ENCODE assay signal across 22 cellular contexts in genomic region chr10:132314336-132314735, GRCh38.
"Had no signal": no experiment of that assay in that cellular context is flagged by ENCODE, and none has a peak within 500 bp of the region (broad histone marks: within the 10 kb centered on the region; RNA-seq: fewer than 3 reads in every experiment).

No MANE protein-coding gene starts in this region.

- H3K36me3 ChIP-seq: colonic mucosa, esophagus muscularis mucosa, gastroesophageal sphincter, heart left ventricle, left lung, lower lobe of right lung had no signal

- H3K9me3 Mint-ChIP-seq: effector memory CD8-positive, alpha-beta T cell had no signal

- H3K4me3 ChIP-seq: colonic mucosa, esophagus muscularis mucosa, gastroesophageal sphincter, heart left ventricle, left lung, lower lobe of right lung had no signal

- H3K27ac Mint-ChIP-seq: effector memory CD8-positive, alpha-beta T cell; memory B cell; naive thymus-derived CD4-positive, alpha-beta T cell had no signal

- H3K4me3 Mint-ChIP-seq: dendritic cell treated with granulocyte-macrophage colony-stimulating factor and Interleukin-4, amounts not matched to agents 40 ng/mL and 50 ng/mL, for 4 days; effector memory CD8-positive, alpha-beta T cell; memory B cell; naive thymus-derived CD4-positive, alpha-beta T cell had no signal

- ATAC-seq: effector memory CD8-positive, alpha-beta T cell; foreskin keratinocyte; gastroesophageal sphincter; heart left ventricle; left cardiac atrium; left lung; left ventricle myocardium superior; lower lobe of right lung; naive thymus-derived CD4-positive, alpha-beta T cell had no signal

- H3K4me1 ChIP-seq: colonic mucosa, lower lobe of right lung had no signal

- H3K27ac ChIP-seq: colonic mucosa, esophagus muscularis mucosa, foreskin keratinocyte, gastroesophageal sphincter, heart left ventricle, left lung, lower lobe of right lung had no signal

- H3K9me3 ChIP-seq: colonic mucosa, esophagus muscularis mucosa, gastroesophageal sphincter, left lung, lower lobe of right lung had no signal

- H3K4me1 Mint-ChIP-seq: memory B cell had no signal

- DNase-seq: colonic mucosa; cortex of kidney; effector CD8-positive, alpha-beta T cell; effector memory CD8-positive, alpha-beta T cell; foreskin keratinocyte; hippocampal formation; left cardiac atrium; left lung; left ventricle myocardium superior; lower lobe of right lung; mesendoderm; midbrain; naive thymus-derived CD4-positive, alpha-beta T cell had no signal

- H3K27me3 ChIP-seq: colonic mucosa, esophagus muscularis mucosa, gastroesophageal sphincter, heart left ventricle had no signal

- FAIRE-seq: endothelial cell of umbilical vein, frontal cortex, islet of Langerhans, keratinocyte had no signal
